1 cellular context compared by ENCODE assay signal in genomic region chr5:83473344-83474169, GRCh38.
TF ChIP-seq lines count a peak whose summit lies in the region.

No MANE protein-coding gene starts in this region.

TF ChIP-seq in HEK293, 187 proteins besides CTCF, POLR2A, EP300 and RAD21 (continued from another document and continues in another):
- peak; percentile 14; the same call in 1 of the 2 replicates for TF ChIP-seq ZNF692 (tag by site-specific recombination; IDR thresholded peaks at IDR 0.05)
- no peak for TF ChIP-seq ZNF19 (tag by site-specific recombination; IDR thresholded peaks at IDR 0.05; ENCODE audit: low read depth)
- no peak for TF ChIP-seq ZNF302 (tag by site-specific recombination; IDR thresholded peaks at IDR 0.05; ENCODE audit: low read depth)
- TF ChIP-seq ZFHX2 (tag by site-specific recombination; conservative IDR thresholded peaks at IDR 0.05), result no peak; the same call in none of the 2 replicates
- no peak for TF ChIP-seq ZNF138 (tag by site-specific recombination; IDR thresholded peaks at IDR 0.05; ENCODE audit: borderline replicate concordance)
- TF ChIP-seq ZNF624 (tag by site-specific recombination; IDR thresholded peaks at IDR 0.05), result no peak
- TF ChIP-seq HOXD13 (CRISPR knock-in tag; IDR thresholded peaks at IDR 0.05; ENCODE audit: borderline replicate concordance), result no peak
- no peak; the same call in 1 of the 2 replicates for TF ChIP-seq GFI1B (tag by site-specific recombination; IDR thresholded peaks at IDR 0.05)
- TF ChIP-seq BCL11B (tag by site-specific recombination; IDR thresholded peaks at IDR 0.05; ENCODE audit: low read depth), result no peak
- 0 out of 2 replicates have a peak, but pooled peaks have one; percentile 24 for TF ChIP-seq KLF16 (tag by site-specific recombination; IDR thresholded peaks at IDR 0.05)
- TF ChIP-seq SETDB1 (IDR thresholded peaks at IDR 0.05; ENCODE audit: insufficient read length, low read length), result no peak
- TF ChIP-seq, protein P1, sequence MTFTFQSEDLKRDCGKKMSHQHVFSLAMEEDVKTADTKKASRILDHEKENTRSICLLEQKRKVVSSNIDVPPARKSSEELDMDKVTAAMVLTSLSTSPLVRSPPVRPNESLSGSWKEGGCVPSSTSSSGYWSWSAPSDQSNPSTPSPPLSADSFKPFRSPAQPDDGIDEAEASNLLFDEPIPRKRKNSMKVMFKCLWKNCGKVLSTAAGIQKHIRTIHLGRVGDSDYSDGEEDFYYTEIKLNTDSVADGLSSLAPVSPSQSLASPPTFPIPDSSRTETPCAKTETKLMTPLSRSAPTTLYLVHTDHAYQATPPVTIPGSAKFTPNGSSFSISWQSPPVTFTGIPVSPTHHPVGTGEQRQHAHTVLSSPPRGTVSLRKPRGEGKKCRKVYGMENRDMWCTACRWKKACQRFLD (tag by site-specific recombination; IDR thresholded peaks at IDR 0.05), result no peak
- no peak for TF ChIP-seq ZNF248 (tag by site-specific recombination; IDR thresholded peaks at IDR 0.05)
- TF ChIP-seq KLF10 (tag by site-specific recombination; IDR thresholded peaks at IDR 0.05), result peak; percentile 48
- peak; percentile 94 for TF ChIP-seq ZNF596 (tag by site-specific recombination; IDR thresholded peaks at IDR 0.05)
- no peak for TF ChIP-seq ZNF112 (tag by site-specific recombination; IDR thresholded peaks at IDR 0.05)
- peak; percentile 99 for TF ChIP-seq ZNF18 (tag by site-specific recombination; IDR thresholded peaks at IDR 0.05)
- TF ChIP-seq ZNF658 (tag by site-specific recombination; IDR thresholded peaks at IDR 0.05), result no peak
- TF ChIP-seq ZNF114 (tag by site-specific recombination; IDR thresholded peaks at IDR 0.05), result no peak
- no peak for TF ChIP-seq ZNF140 (tag by site-specific recombination; IDR thresholded peaks at IDR 0.05)
- TF ChIP-seq ZNF214 (tag by site-specific recombination; IDR thresholded peaks at IDR 0.05; ENCODE audit: borderline replicate concordance), result no peak
- no peak for TF ChIP-seq ZSCAN16 (tag by site-specific recombination; IDR thresholded peaks at IDR 0.05)
- TF ChIP-seq KLF1 (tag by site-specific recombination; IDR thresholded peaks at IDR 0.05), result no peak
- TF ChIP-seq ZNF2 (tag by site-specific recombination; IDR thresholded peaks at IDR 0.05), result peak; percentile 68
- no peak for TF ChIP-seq ZNF148 (tag by site-specific recombination; IDR thresholded peaks at IDR 0.05; ENCODE audit: borderline replicate concordance)
- peak; percentile 74 for TF ChIP-seq SP3 (tag by site-specific recombination; IDR thresholded peaks at IDR 0.05)
- no peak; the same call in none of the 2 replicates for TF ChIP-seq ZNF660 (tag by site-specific recombination; IDR thresholded peaks at IDR 0.05)
- peak; percentile 94 for TF ChIP-seq ZNF341 (tag by site-specific recombination; IDR thresholded peaks at IDR 0.05; ENCODE audit: low read depth)
- 0 out of 2 replicates have a peak, but pooled peaks have one; percentile 9 for TF ChIP-seq ZFP37 (tag by site-specific recombination; IDR thresholded peaks at IDR 0.05)
- TF ChIP-seq, protein P2, sequence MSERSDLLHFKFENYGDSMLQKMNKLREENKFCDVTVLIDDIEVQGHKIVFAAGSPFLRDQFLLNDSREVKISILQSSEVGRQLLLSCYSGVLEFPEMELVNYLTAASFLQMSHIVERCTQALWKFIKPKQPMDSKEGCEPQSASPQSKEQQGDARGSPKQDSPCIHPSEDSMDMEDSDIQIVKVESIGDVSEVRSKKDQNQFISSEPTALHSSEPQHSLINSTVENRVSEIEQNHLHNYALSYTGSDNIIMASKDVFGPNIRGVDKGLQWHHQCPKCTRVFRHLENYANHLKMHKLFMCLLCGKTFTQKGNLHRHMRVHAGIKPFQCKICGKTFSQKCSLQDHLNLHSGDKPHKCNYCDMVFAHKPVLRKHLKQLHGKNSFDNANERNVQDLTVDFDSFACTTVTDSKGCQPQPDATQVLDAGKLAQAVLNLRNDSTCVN (tag by site-specific recombination; optimal IDR thresholded peaks at IDR 0.05), result peak; percentile 75
- TF ChIP-seq ZNF211 (tag by site-specific recombination; IDR thresholded peaks at IDR 0.05; ENCODE audit: low read depth), result no peak
- TF ChIP-seq KLF17 (tag by site-specific recombination; IDR thresholded peaks at IDR 0.05), result peak; percentile 30; the same call in 1 of the 2 replicates
- TF ChIP-seq ZNF544 (tag by site-specific recombination; IDR thresholded peaks at IDR 0.05), result no peak
- no peak; the same call in 1 of the 2 replicates for TF ChIP-seq ZBTB1 (tag by site-specific recombination; IDR thresholded peaks at IDR 0.05)
- TF ChIP-seq, protein P3, sequence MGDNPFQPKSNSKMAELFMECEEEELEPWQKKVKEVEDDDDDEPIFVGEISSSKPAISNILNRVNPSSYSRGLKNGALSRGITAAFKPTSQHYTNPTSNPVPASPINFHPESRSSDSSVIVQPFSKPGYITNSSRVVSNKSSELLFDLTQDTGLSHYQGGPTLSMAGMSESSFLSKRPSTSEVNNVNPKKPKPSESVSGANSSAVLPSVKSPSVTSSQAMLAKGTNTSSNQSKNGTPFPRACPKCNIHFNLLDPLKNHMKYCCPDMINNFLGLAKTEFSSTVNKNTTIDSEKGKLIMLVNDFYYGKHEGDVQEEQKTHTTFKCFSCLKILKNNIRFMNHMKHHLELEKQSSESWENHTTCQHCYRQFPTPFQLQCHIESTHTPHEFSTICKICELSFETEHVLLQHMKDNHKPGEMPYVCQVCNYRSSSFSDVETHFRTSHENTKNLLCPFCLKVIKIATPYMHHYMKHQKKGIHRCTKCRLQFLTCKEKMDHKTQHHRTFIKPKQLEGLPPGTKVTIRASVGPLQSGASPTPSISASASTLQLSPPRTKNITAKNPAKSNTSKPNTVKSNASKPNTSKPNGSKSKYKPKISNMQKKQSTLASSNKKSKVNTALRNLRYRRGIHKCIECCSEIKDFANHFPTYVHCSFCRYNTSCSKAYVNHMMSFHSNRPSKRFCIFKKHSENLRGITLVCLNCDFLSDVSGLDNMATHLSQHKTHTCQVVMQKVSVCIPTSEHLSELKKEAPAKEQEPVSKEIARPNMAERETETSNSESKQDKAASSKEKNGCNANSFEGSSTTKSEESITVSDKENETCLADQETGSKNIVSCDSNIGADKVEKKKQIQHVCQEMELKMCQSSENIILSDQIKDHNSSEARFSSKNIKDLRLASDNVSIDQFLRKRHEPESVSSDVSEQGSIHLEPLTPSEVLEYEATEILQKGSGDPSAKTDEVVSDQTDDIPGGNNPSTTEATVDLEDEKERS (tag by site-specific recombination; IDR thresholded peaks at IDR 0.05), result no peak
- peak; percentile 78; the same call in 1 of the 2 replicates for TF ChIP-seq ZNF610 (tag by site-specific recombination; IDR thresholded peaks at IDR 0.05; ENCODE audit: borderline replicate concordance)
- TF ChIP-seq ZNF623 (tag by site-specific recombination; IDR thresholded peaks at IDR 0.05), result no peak
- TF ChIP-seq, protein P4, sequence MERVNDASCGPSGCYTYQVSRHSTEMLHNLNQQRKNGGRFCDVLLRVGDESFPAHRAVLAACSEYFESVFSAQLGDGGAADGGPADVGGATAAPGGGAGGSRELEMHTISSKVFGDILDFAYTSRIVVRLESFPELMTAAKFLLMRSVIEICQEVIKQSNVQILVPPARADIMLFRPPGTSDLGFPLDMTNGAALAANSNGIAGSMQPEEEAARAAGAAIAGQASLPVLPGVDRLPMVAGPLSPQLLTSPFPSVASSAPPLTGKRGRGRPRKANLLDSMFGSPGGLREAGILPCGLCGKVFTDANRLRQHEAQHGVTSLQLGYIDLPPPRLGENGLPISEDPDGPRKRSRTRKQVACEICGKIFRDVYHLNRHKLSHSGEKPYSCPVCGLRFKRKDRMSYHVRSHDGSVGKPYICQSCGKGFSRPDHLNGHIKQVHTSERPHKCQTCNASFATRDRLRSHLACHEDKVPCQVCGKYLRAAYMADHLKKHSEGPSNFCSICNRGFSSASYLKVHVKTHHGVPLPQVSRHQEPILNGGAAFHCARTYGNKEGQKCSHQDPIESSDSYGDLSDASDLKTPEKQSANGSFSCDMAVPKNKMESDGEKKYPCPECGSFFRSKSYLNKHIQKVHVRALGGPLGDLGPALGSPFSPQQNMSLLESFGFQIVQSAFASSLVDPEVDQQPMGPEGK (tag by site-specific recombination; IDR thresholded peaks at IDR 0.05), result peak; percentile 88
- TF ChIP-seq, protein P5, sequence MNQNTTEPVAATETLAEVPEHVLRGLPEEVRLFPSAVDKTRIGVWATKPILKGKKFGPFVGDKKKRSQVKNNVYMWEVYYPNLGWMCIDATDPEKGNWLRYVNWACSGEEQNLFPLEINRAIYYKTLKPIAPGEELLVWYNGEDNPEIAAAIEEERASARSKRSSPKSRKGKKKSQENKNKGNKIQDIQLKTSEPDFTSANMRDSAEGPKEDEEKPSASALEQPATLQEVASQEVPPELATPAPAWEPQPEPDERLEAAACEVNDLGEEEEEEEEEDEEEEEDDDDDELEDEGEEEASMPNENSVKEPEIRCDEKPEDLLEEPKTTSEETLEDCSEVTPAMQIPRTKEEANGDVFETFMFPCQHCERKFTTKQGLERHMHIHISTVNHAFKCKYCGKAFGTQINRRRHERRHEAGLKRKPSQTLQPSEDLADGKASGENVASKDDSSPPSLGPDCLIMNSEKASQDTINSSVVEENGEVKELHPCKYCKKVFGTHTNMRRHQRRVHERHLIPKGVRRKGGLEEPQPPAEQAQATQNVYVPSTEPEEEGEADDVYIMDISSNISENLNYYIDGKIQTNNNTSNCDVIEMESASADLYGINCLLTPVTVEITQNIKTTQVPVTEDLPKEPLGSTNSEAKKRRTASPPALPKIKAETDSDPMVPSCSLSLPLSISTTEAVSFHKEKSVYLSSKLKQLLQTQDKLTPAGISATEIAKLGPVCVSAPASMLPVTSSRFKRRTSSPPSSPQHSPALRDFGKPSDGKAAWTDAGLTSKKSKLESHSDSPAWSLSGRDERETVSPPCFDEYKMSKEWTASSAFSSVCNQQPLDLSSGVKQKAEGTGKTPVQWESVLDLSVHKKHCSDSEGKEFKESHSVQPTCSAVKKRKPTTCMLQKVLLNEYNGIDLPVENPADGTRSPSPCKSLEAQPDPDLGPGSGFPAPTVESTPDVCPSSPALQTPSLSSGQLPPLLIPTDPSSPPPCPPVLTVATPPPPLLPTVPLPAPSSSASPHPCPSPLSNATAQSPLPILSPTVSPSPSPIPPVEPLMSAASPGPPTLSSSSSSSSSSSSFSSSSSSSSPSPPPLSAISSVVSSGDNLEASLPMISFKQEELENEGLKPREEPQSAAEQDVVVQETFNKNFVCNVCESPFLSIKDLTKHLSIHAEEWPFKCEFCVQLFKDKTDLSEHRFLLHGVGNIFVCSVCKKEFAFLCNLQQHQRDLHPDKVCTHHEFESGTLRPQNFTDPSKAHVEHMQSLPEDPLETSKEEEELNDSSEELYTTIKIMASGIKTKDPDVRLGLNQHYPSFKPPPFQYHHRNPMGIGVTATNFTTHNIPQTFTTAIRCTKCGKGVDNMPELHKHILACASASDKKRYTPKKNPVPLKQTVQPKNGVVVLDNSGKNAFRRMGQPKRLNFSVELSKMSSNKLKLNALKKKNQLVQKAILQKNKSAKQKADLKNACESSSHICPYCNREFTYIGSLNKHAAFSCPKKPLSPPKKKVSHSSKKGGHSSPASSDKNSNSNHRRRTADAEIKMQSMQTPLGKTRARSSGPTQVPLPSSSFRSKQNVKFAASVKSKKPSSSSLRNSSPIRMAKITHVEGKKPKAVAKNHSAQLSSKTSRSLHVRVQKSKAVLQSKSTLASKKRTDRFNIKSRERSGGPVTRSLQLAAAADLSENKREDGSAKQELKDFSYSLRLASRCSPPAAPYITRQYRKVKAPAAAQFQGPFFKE (tag by site-specific recombination; IDR thresholded peaks at IDR 0.05; ENCODE audit: borderline replicate concordance), result no peak
